In the genomic region with DNA sequence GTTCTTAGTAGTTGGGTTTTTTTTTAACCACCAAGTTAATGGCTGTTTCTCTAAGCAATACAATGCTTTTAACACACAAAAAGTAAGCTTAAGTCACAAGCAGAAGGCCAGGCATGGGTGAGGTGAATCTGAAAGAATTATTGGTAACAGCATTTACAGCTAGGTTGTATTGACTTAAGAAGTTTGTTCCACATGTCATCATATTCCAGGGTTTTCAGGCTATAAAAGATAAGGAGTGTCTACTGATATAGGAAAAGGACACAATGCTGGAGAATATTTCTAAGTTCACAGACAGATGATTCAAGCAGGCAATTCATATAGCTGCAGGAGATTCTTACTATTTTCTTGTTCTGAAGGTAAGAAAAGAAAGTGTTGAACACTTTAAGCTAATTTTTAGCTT, we compare ENCODE assay signal across 22 cellular contexts.
A peak's percentile ranks its signal among the peaks of the same experiment; 100 is the strongest.
DNase-seq lines count a peak whose midpoint lies in the region; ATAC-seq, FAIRE-seq and TF ChIP-seq lines count a peak whose summit lies in the region.
"Had no signal": no experiment of that assay in that cellular context is flagged by ENCODE, and none has a peak within 500 bp of the region (broad histone marks: within the 10 kb centered on the region; RNA-seq: fewer than 3 reads in every experiment).

No MANE protein-coding gene starts in this region.

- no peak overlapping the region for H3K4me3 Mint-ChIP-seq in endodermal cell
- no peak overlapping the region for H3K4me3 Mint-ChIP-seq in neural progenitor cell

- peaks cover 11% of the 10 kb centered on the region for H3K9me1 ChIP-seq in IMR-90 (ENCODE audit: insufficient read depth, low read length)

- H3K79me1 ChIP-seq in IMR-90 (ENCODE audit: low read depth in 1 of 2, low read length in 2 of 2), result peaks cover 21 to 50% of the 10 kb centered on the region in 2 experiments

- no peak overlapping the region for H2AFZ ChIP-seq in IMR-90 (replicated peaks; ENCODE audit: low read length, poor library complexity)
- no peak overlapping the region for H2AFZ ChIP-seq in neural progenitor cell (replicated peaks)
- H2AFZ ChIP-seq: PC-9 had no signal

- peaks cover 56% of the 10 kb centered on the region for H3F3A ChIP-seq in neural progenitor cell (ENCODE audit: low read depth)

- H4K91ac ChIP-seq in IMR-90 (ENCODE audit: insufficient read depth, low read depth, low read length), result no peak overlapping the region

- BruUV-seq in IMR-90 (replicated peaks; lab: Mats Ljungman, UMichigan), result no TSS peak

- no peak overlapping the region for H2BK20ac ChIP-seq in IMR-90 (ENCODE audit: low read depth, low read length)

- H2BK15ac ChIP-seq in IMR-90 (ENCODE audit: low read depth, low read length), result no peak overlapping the region

- in situ Hi-C loops in IMR-90 (cut with MboI; ENCODE audit: low sequenced_read_pairs) (no loop called here), GM13977 (cut with MboI; ENCODE audit: low pct_unique_long_range_greater_than_20kb, low sequenced_read_pairs, unreplicated experiment) (no loop called here)

- ATAC-seq in IMR-90 (ENCODE audit: low read depth), result no peak

- no peak overlapping the region for H3K56ac ChIP-seq in IMR-90 (ENCODE audit: extremely low read depth, insufficient read depth, low read length)

- DNase-seq in D721Med (ENCODE audit: insufficient read length, low spot score), result no peak
- DNase-seq in IMR-90, result no peak
- no peak for DNase-seq in endodermal cell
- no peak for DNase-seq in neural progenitor cell (ENCODE audit: low spot score)
- DNase-seq in activated CD8-positive, alpha-beta memory T cell treated with anti-CD3 and anti-CD28 coated beads, Interleukin-2, amount 50 U/mL, for 48 hours, result no peak
- no peak for DNase-seq in GM13977 (ENCODE audit: low spot score)
- DNase-seq in DMS79 (lab: John Stamatoyannopoulos, UW), result no peak
- no peak for DNase-seq in BE2C
- DNase-seq: C1 segment of cervical spinal cord, DMS153, KG1, NCI-H1048, NCI-H1436 treated with DMSO at 0.1 percent for 48 hours, NCI-H2029 treated with DMSO at 0.1 percent for 48 hours, NCI-H2171 treated with DMSO at 0.1 percent for 48 hours, NCI-H774, PC-9, SJCRH30 had no signal

- CTCF ChIA-PET in IMR-90 (lab: Yijun Ruan, JAX), result interaction anchor here (1.0 to 3.1 kb wide), 4 partner anchors 8 to 254 kb away, joined by 3 to 14 read pairs (median 6); partner anchors contain the start of gene SRP9

- H3K4me2 ChIP-seq in IMR-90 (ENCODE audit: low read depth, low read length) (peak overlapping the region; percentile 44; the same call in 1 of the 2 replicates), neural progenitor cell (no peak overlapping the region)
- H3K4me2 ChIP-seq: PC-9 had no signal

- peaks cover 8% of the 10 kb centered on the region for H3K36me3 ChIP-seq in IMR-90 (ENCODE audit: control insufficient read depth, insufficient read depth, low read length)
- H3K36me3 ChIP-seq in endodermal cell (ENCODE audit: control insufficient read depth, insufficient read depth, low read length), result peaks cover 72% of the 10 kb centered on the region
- peaks cover 13% of the 10 kb centered on the region for H3K36me3 ChIP-seq in neural progenitor cell
- H3K36me3 ChIP-seq in BE2C, result peaks cover 2% of the 10 kb centered on the region; the same call in 1 of the 2 replicates

- peaks cover 9% of the 10 kb centered on the region for H3K4me1 ChIP-seq in IMR-90 (ENCODE audit: control insufficient read depth, insufficient read depth, low read length)
- H3K4me1 ChIP-seq in endodermal cell (ENCODE audit: control insufficient read depth, insufficient read depth, low read length), result no peaks in the 10 kb centered on the region
- H3K4me1 ChIP-seq in neural progenitor cell, result peaks cover 20% of the 10 kb centered on the region
- H3K4me1 ChIP-seq in BE2C, result no peaks in the 10 kb centered on the region

- H3K36me3 Mint-ChIP-seq in endodermal cell (ENCODE audit: low read depth) (peaks cover 25% of the 10 kb centered on the region), neural progenitor cell (peaks cover 32% of the 10 kb centered on the region)

- dilution Hi-C loops in IMR-90 (cut with HindIII; ENCODE audit: low sequenced_read_pairs, unreplicated experiment), result no loop called here

- H4K5ac ChIP-seq in IMR-90 (ENCODE audit: low read depth, low read length), result no peak overlapping the region

- H4K8ac ChIP-seq in IMR-90 (ENCODE audit: low read depth in 2 of 2, low read length in 2 of 2), result no peak overlapping the region

- H2AK5ac ChIP-seq in IMR-90 (ENCODE audit: low read depth, low read length), result no peak overlapping the region

- no peaks in the 10 kb centered on the region for H3K9me3 Mint-ChIP-seq in endodermal cell
- H3K9me3 Mint-ChIP-seq in neural progenitor cell, result no peaks in the 10 kb centered on the region

- no peak overlapping the region for H2BK5ac ChIP-seq in IMR-90 (ENCODE audit: low read depth, low read length, poor library complexity, severe bottlenecking)

- H3K4me3 ChIP-seq in IMR-90 (ENCODE audit: insufficient read depth, low read depth, low read length) (no peak overlapping the region), endodermal cell (ENCODE audit: low read length) (no peak overlapping the region), neural progenitor cell (no peak overlapping the region), BE2C (ENCODE audit: low read depth, low read length) (no peak overlapping the region)
- H3K4me3 ChIP-seq: PC-9, SJCRH30 had no signal

- 0 out of 2 replicates have a peak overlapping the region, but pooled peaks have one; percentile 9 for H3K18ac ChIP-seq in IMR-90 (ENCODE audit: low read depth, low read length)

- H3K27me3 ChIP-seq in IMR-90 (ENCODE audit: control insufficient read depth, insufficient read depth, low read length) (no peaks in the 10 kb centered on the region), endodermal cell (ENCODE audit: control insufficient read depth, insufficient read depth, low read length, poor library complexity, severe bottlenecking) (no peaks in the 10 kb centered on the region), neural progenitor cell (no peaks in the 10 kb centered on the region), BE2C (no peaks in the 10 kb centered on the region)
- H3K27me3 ChIP-seq: SJCRH30 had no signal

- H3K4me1 Mint-ChIP-seq in endodermal cell, result peaks cover 9% of the 10 kb centered on the region
- peaks cover 4% of the 10 kb centered on the region for H3K4me1 Mint-ChIP-seq in neural progenitor cell

- H3K9me3 ChIP-seq in IMR-90 (ENCODE audit: control insufficient read depth, insufficient read depth, low read length) (no peaks in the 10 kb centered on the region), endodermal cell (ENCODE audit: control insufficient read depth, low read length) (no peaks in the 10 kb centered on the region), neural progenitor cell (ENCODE audit: low read depth) (no peaks in the 10 kb centered on the region), BE2C (no peaks in the 10 kb centered on the region)
- H3K9me3 ChIP-seq: SJCRH30 had no signal

- H3K27me3 Mint-ChIP-seq in endodermal cell (ENCODE audit: insufficient read depth) (no peaks in the 10 kb centered on the region), neural progenitor cell (ENCODE audit: insufficient read depth, low read depth) (no peaks in the 10 kb centered on the region)

- peaks cover 94% of the 10 kb centered on the region for H3K79me2 ChIP-seq in neural progenitor cell (ENCODE audit: low read depth)

- POLR2A ChIA-PET in IMR-90 (lab: Charles Lee; ENCODE audit: unreplicated experiment), result no interaction called here

- peaks cover 20% of the 10 kb centered on the region for H4K20me1 ChIP-seq in IMR-90 (ENCODE audit: insufficient read depth, low read length)
- peaks cover 50% of the 10 kb centered on the region for H4K20me1 ChIP-seq in neural progenitor cell (ENCODE audit: low read depth)

- intact Hi-C loops in IMR-90 (cut with micrococcal nuclease), result no loop called here

- no peak overlapping the region for H2AK9ac ChIP-seq in IMR-90 (replicated peaks; ENCODE audit: low read depth, low read length, poor library complexity)

- H3K9ac ChIP-seq in IMR-90 (ENCODE audit: low read depth, low read length) (no peak overlapping the region), endodermal cell (ENCODE audit: extremely low read depth, low read length, poor library complexity, severe bottlenecking) (no peak overlapping the region), neural progenitor cell (no peak overlapping the region)

- H3K27ac Mint-ChIP-seq in endodermal cell (no peak overlapping the region), neural progenitor cell (no peak overlapping the region)

- peak; percentile 92 for FAIRE-seq in D721Med (lab: Jason Lieb, UNC)
- FAIRE-seq: A204.1, GM19239, HTR-8/SVneo had no signal

- TF ChIP-seq CTCF in D721Med (IDR thresholded peaks at IDR 0.05; ENCODE audit: insufficient read depth, missing control alignments) (no peak), IMR-90 (conservative IDR thresholded peaks at IDR 0.05; ENCODE audit: low read depth, low read length) (no peak), endodermal cell (conservative IDR thresholded peaks at IDR 0.05) (no peak), neural progenitor cell (IDR thresholded peaks at IDR 0.05) (no peak), GM13977 (IDR thresholded peaks at IDR 0.05; ENCODE audit: extremely low read depth, insufficient read depth, missing control alignments) (no peak), BE2C (IDR thresholded peaks at IDR 0.05; ENCODE audit: low read depth, low read length) (no peak)

- no peak overlapping the region for H3K4ac ChIP-seq in IMR-90 (ENCODE audit: low read depth, low read length)

- no peak for TF ChIP-seq POLR2A in IMR-90 (IDR thresholded peaks at IDR 0.05; ENCODE audit: low read depth, low read length)

- no peak for TF ChIP-seq RAD21 in IMR-90 (IDR thresholded peaks at IDR 0.05; ENCODE audit: low read length)

- no peak overlapping the region for H3K27ac ChIP-seq in IMR-90 (ENCODE audit: insufficient read depth, low read length)
- peak overlapping the region; percentile 36 for H3K27ac ChIP-seq in endodermal cell (ENCODE audit: low read depth, low read length)
- H3K27ac ChIP-seq in neural progenitor cell, result peak overlapping the region; percentile 21
- H3K27ac ChIP-seq: HL-60, PC-9, SJCRH30 had no signal

- no peak overlapping the region for H3K14ac ChIP-seq in IMR-90 (replicated peaks; ENCODE audit: low read depth, low read length)

- no peak overlapping the region for H3K23ac ChIP-seq in IMR-90 (ENCODE audit: low read depth, low read length)

- H2BK120ac ChIP-seq in IMR-90 (ENCODE audit: low read depth, low read length), result no peak overlapping the region

TF ChIP-seq in IMR-90, 13 proteins besides CTCF, POLR2A, EP300 and RAD21 (continues in another document):
- TF ChIP-seq RFX5 (IDR thresholded peaks at IDR 0.05; ENCODE audit: low read depth, low read length), result no peak
- TF ChIP-seq FOS (IDR thresholded peaks at IDR 0.05; ENCODE audit: low read depth, low read length), result no peak
- no peak for TF ChIP-seq BHLHE40 (IDR thresholded peaks at IDR 0.05; ENCODE audit: low read depth, low read length)
- TF ChIP-seq CHD1 (IDR thresholded peaks at IDR 0.05; ENCODE audit: low read depth, low read length), result no peak
